ENCODE assay signal across 10 cellular contexts in genomic region chr20:57999465-58000111, GRCh38.
DNase-seq lines count a peak whose midpoint lies in the region; ATAC-seq and TF ChIP-seq lines count a peak whose summit lies in the region.
"Had no signal": no experiment of that assay in that cellular context is flagged by ENCODE, and none has a peak within 500 bp of the region (broad histone marks: within the 10 kb centered on the region; RNA-seq: fewer than 3 reads in every experiment).

No MANE protein-coding gene starts in this region.

- ATAC-seq in HG03460 (IDR thresholded peaks at IDR 0.05; ENCODE audit: unreplicated experiment): no peak

- no peaks in the 10 kb centered on the region for H3K9me3 ChIP-seq in esophagus squamous epithelium

- TF ChIP-seq CTCF in CD14-positive monocyte (IDR thresholded peaks at IDR 0.05) (no peak), esophagus squamous epithelium (IDR thresholded peaks at IDR 0.05) (no peak), neural crest cell (conservative IDR thresholded peaks at IDR 0.05) (no peak)

- H3K27me3 Mint-ChIP-seq in CD14-positive monocyte (ENCODE audit: low read depth in 3 of 3) (peaks cover 2 to 5% (median 5%) of the 10 kb centered on the region in 3 donors), neural crest cell (ENCODE audit: low read depth) (peaks cover 35% of the 10 kb centered on the region)

- H3K9me3 Mint-ChIP-seq in CD14-positive monocyte: peaks cover 0 to 6% (median 0%) of the 10 kb centered on the region in 7 donors
- no peaks in the 10 kb centered on the region for H3K9me3 Mint-ChIP-seq in neural crest cell

- H3K36me3 Mint-ChIP-seq in CD14-positive monocyte (peaks cover 3 to 5% of the 10 kb centered on the region in 2 donors), neural crest cell (ENCODE audit: low read depth) (no peaks in the 10 kb centered on the region)

- no peaks in the 10 kb centered on the region for H3K36me3 ChIP-seq in esophagus squamous epithelium

- H3K27ac Mint-ChIP-seq in CD14-positive monocyte: peak overlapping the region; percentile 81 to 90 (median 88)
- H3K27ac Mint-ChIP-seq in neural crest cell (ENCODE audit: unreplicated experiment): peak overlapping the region; percentile 35

- 14 to 16% methylated on average over 13 to 17 of the region's 17 CpGs for WGBS in esophagus squamous epithelium, 2 donors

- DNase-seq in CD14-positive monocyte (ENCODE audit: low spot score) (peak; percentile 53), NCI-H748 (lab: John Stamatoyannopoulos, UW; ENCODE audit: unreplicated experiment) (peak; percentile 78), esophagus squamous epithelium (lab: John Stamatoyannopoulos, UW) (no peak), neural crest cell (ENCODE audit: low read depth, low spot score) (no peak), NCI-H1436 (lab: John Stamatoyannopoulos, UW) (no peak), SK-N-DZ (ENCODE audit: low spot score) (no peak)
- DNase-seq in activated CD8-positive, alpha-beta memory T cell treated with anti-CD3 and anti-CD28 coated beads, Interleukin-2, amount 50 U/mL, for 4 hours: no peak
- DNase-seq: Karpas-422, SHP77 treated with DMSO at 0.1 percent for 48 hours had no signal

- H3K27ac ChIP-seq in esophagus squamous epithelium: peak overlapping the region in 3 of 4 donors; percentile 27 to 66 (median 44)

- H3K4me3 ChIP-seq in esophagus squamous epithelium: peak overlapping the region in 2 of 4 donors; percentile 18 to 43

- TF ChIP-seq POLR2A in esophagus squamous epithelium (IDR thresholded peaks at IDR 0.05): no peak

- peaks cover 47% of the 10 kb centered on the region for H3K4me1 Mint-ChIP-seq in CD14-positive monocyte
- peaks cover 20% of the 10 kb centered on the region for H3K4me1 Mint-ChIP-seq in neural crest cell

- peaks cover 0 to 18% (median 0%) of the 10 kb centered on the region in 4 donors for H3K27me3 ChIP-seq in esophagus squamous epithelium

- H3K4me3 Mint-ChIP-seq in CD14-positive monocyte (peak overlapping the region; percentile 68 to 87), neural crest cell (peak overlapping the region; percentile 9)

- intact Hi-C loops in CD14-positive monocyte (cut with micrococcal nuclease): no loop called here
- intact Hi-C loops in esophagus squamous epithelium (cut with DNase I): no loop called here

- peaks cover 5 to 20% (median 8%) of the 10 kb centered on the region in 3 donors for H3K4me1 ChIP-seq in esophagus squamous epithelium

Comparison
In these comparisons a context has a peak if more than half of its experiments do, and no peak if none do; other contexts are left out.
1. DNase-seq: peak in CD14-positive monocyte (single experiment) and NCI-H748 (single experiment); none in esophagus squamous epithelium (single experiment), neural crest cell (single experiment), NCI-H1436 (single experiment), SK-N-DZ (single experiment) and activated CD8-positive, alpha-beta memory T cell treated with anti-CD3 and anti-CD28 coated beads, Interleukin-2, amount 50 U/mL, for 4 hours (single experiment).